ENCODE assay signal across 20 cellular contexts in genomic region chr1:93621246-93621645, GRCh38.
"Had no signal": no experiment of that assay in that cellular context is flagged by ENCODE, and none has a peak within 500 bp of the region (broad histone marks: within the 10 kb centered on the region; RNA-seq: fewer than 3 reads in every experiment).

No MANE protein-coding gene starts in this region.

- H3K4me3 Mint-ChIP-seq: activated CD4-positive, alpha-beta memory T cell treated with anti-CD3 and anti-CD28 coated beads, Interleukin-2, amount 10 ng/mL, durations not matched to agents 7 days and 5 days; activated CD4-positive, alpha-beta T cell treated with anti-CD3 and anti-CD28 coated beads for 36 hours; activated CD8-positive, alpha-beta memory T cell treated with anti-CD3 and anti-CD28 coated beads, Interleukin-2, amount 10 ng/mL, durations not matched to agents 7 days and 5 days; activated naive CD8-positive, alpha-beta T cell treated with anti-CD3 and anti-CD28 coated beads, Interleukin-2, amount 10 ng/mL, durations not matched to agents 7 days and 5 days had no signal

- H3K4me3 ChIP-seq: body of pancreas, gastroesophageal sphincter, heart left ventricle, left ventricle myocardium inferior, thyroid gland, uterus had no signal

- H3K9me3 ChIP-seq: body of pancreas, gastroesophageal sphincter, heart left ventricle, left ventricle myocardium inferior, thyroid gland, uterus had no signal

- H3K9me3 Mint-ChIP-seq: activated CD4-positive, alpha-beta memory T cell treated with anti-CD3 and anti-CD28 coated beads, Interleukin-2, amount 10 ng/mL, durations not matched to agents 7 days and 5 days; activated naive CD8-positive, alpha-beta T cell treated with anti-CD3 and anti-CD28 coated beads, Interleukin-2, amount 10 ng/mL, durations not matched to agents 7 days and 5 days; activated T-helper 2 cell treated with anti-CD3 and anti-CD28 coated beads, Interferon-gamma antibody, Interleukin-2, Interleukin-4, amounts not matched to agents 10 μg/mL and 5 μg/mL and 100 μg/mL, durations not matched to agents 14 hours and 24 hours and 36 hours had no signal

- H3K27ac ChIP-seq: body of pancreas, gastroesophageal sphincter, heart left ventricle, thyroid gland, uterus had no signal

- H3K27me3 Mint-ChIP-seq: activated naive CD8-positive, alpha-beta T cell treated with anti-CD3 and anti-CD28 coated beads, Interleukin-2, amount 10 ng/mL, durations not matched to agents 7 days and 5 days; progenitor cell of endocrine pancreas had no signal

- H3K27ac Mint-ChIP-seq: activated CD4-positive, alpha-beta memory T cell treated with anti-CD3 and anti-CD28 coated beads, Interleukin-2, amount 10 ng/mL, durations not matched to agents 7 days and 5 days; activated CD8-positive, alpha-beta memory T cell treated with anti-CD3 and anti-CD28 coated beads, Interleukin-2, amount 10 ng/mL, durations not matched to agents 7 days and 5 days; activated naive CD8-positive, alpha-beta T cell treated with anti-CD3 and anti-CD28 coated beads, Interleukin-2, amount 10 ng/mL, durations not matched to agents 7 days and 5 days; activated T-helper 2 cell treated with anti-CD3 and anti-CD28 coated beads, Interferon-gamma antibody, Interleukin-2, Interleukin-4, amounts not matched to agents 10 μg/mL and 5 μg/mL and 100 μg/mL, durations not matched to agents 14 hours and 24 hours and 36 hours had no signal

- H3K36me3 ChIP-seq: gastroesophageal sphincter, heart left ventricle, left ventricle myocardium inferior, thyroid gland, uterus had no signal

- H3K36me3 Mint-ChIP-seq: activated CD8-positive, alpha-beta memory T cell treated with anti-CD3 and anti-CD28 coated beads, Interleukin-2, amount 10 ng/mL, durations not matched to agents 7 days and 5 days; activated naive CD8-positive, alpha-beta T cell treated with anti-CD3 and anti-CD28 coated beads, Interleukin-2, amount 10 ng/mL, durations not matched to agents 7 days and 5 days had no signal

- DNase-seq: activated CD4-positive, alpha-beta memory T cell treated with anti-CD3 and anti-CD28 coated beads, Interleukin-2, amount 10 ng/mL, durations not matched to agents 7 days and 5 days; activated CD4-positive, alpha-beta T cell treated with anti-CD3 and anti-CD28 coated beads for 36 hours; activated CD8-positive, alpha-beta memory T cell treated with anti-CD3 and anti-CD28 coated beads, Interleukin-2, amount 10 ng/mL, durations not matched to agents 7 days and 5 days; activated naive CD4-positive, alpha-beta T cell treated with Interleukin-2 at 50 U/mL for 16 hours; activated naive CD8-positive, alpha-beta T cell treated with anti-CD3 and anti-CD28 coated beads, Interleukin-2, amount 10 ng/mL, durations not matched to agents 7 days and 5 days; activated T-cell treated with anti-CD3 and anti-CD28 coated beads, Interleukin-2, amount 50 U/mL, for 1 hour; amygdala; body of pancreas; caudate nucleus; heart left ventricle; left ventricle myocardium inferior; stimulated activated CD4-positive, alpha-beta T cell treated with anti-CD3 and anti-CD28 coated beads, Interleukin-12 subunit alpha, Interleukin-12 subunit beta, amount 100 ng/mL, for 4 hours; stimulated activated CD4-positive, alpha-beta T cell treated with anti-CD3 and anti-CD28 coated beads, Interleukin-1b, Interleukin-23, amount 100 ng/mL, for 48 hours; stimulated activated CD8-positive, alpha-beta memory T cell treated with anti-CD3 and anti-CD28 coated beads, Interleukin-4, amount 100 ng/mL, for 48 hours; stimulated activated naive CD4-positive, alpha-beta T cell treated with Interleukin-2 at 50 U/mL for 16 hours; thyroid gland; uterus had no signal

- ATAC-seq: activated CD4-positive, alpha-beta T cell treated with anti-CD3 and anti-CD28 coated beads for 36 hours; activated CD8-positive, alpha-beta memory T cell treated with anti-CD3 and anti-CD28 coated beads, Interleukin-2, amount 10 ng/mL, durations not matched to agents 7 days and 5 days; body of pancreas; gastroesophageal sphincter; heart left ventricle had no signal

- H3K27me3 ChIP-seq: body of pancreas, gastroesophageal sphincter, heart left ventricle, thyroid gland, uterus had no signal

- H3K4me1 ChIP-seq: uterus had no signal
